Comparison of ENCODE assay signal across 8 cellular contexts in the genomic region with DNA sequence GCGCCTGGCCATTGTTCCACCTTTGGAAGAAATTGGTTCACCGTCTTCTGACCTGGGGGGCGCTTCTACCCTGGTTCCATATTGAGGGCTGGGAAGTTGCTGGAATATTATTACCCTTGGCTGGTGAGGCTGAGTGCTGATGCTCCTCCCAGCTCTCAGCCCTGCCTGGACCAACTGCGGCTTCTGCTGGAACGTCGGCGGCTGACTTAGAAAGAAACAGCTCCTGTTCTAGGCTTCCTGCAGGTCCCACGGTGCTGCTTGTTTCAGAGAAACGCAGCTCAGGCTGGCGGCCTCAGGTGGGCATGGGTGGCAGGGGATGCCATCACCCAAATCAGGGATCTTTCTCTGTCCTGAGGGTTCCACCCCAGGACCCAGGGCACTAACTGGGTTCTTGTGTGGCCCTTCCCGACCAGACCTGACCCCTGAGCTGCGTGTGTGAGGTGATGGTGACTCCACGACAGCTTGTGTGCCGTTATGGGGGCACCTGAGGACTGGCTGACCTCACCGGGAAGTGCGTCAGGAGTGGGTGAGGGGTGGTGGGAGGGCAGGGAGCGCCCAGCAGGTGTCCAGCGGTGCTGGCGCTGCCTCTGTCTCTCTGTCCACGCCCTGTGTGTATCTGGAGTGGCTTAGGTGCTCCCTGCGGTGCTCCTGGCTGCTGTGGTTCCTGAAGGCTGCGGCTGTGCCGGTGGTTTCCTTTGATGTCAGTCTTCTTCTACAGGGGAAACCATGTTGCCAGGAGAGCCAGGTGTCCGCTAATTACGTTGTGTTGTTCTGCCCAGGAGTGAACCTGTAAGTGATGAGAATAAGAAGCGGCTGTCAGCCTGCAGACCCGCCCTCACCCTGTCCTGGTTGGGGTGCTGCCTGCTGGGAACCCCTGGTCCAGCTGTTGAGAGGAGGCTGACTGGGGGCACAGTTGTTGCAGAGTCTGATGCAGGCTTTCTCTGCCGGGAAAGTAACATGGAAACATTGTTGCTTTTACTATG. TPM values are rescaled to one million over a fixed set of nuclear protein-coding genes. Genes with fewer than 3 reads are reported as not detected.
DNase-seq lines count a peak whose midpoint lies in the region; ATAC-seq and TF ChIP-seq lines count a peak whose summit lies in the region.

No MANE protein-coding gene starts in this region.

- peak overlapping the region; percentile 63 for H3K4me3 ChIP-seq in coronary artery

- H3K27ac ChIP-seq in coronary artery: peak overlapping the region; percentile 79 to 100

- no peak for ATAC-seq in sciatic nerve
- ATAC-seq in GM18873 (IDR thresholded peaks at IDR 0.05; ENCODE audit: low FRiP score, unreplicated experiment): no peak
- no peak for ATAC-seq in HG02870 (IDR thresholded peaks at IDR 0.05; ENCODE audit: unreplicated experiment)
- no peak for ATAC-seq in HG03025 (IDR thresholded peaks at IDR 0.05; ENCODE audit: low FRiP score, unreplicated experiment)

- no peak for TF ChIP-seq CTCF in coronary artery (IDR thresholded peaks at IDR 0.05)

- DNase-seq in GM03348 (ENCODE audit: low spot score): peak; percentile 24
- DNase-seq in T-helper 1 cell: peak; percentile 40 to 66 (median 63)
- peak; percentile 72 for DNase-seq in coronary artery (ENCODE audit: low spot score)
- DNase-seq in sciatic nerve (ENCODE audit: low spot score): peak; percentile 58
- no peak for DNase-seq in CD1c-positive myeloid dendritic cell (ENCODE audit: extremely low spot score)

- intact Hi-C loops in sciatic nerve (cut with DNase I): loop anchor here (10.0 kb wide), 1 partner anchor 58 kb away; no protein-coding TSS in a partner anchor

RNA-seq across cellular contexts. Expression of a gene that starts 8.9 kb away (rescaled TPM):
- 108 TPM for total RNA-seq in sciatic nerve

RNA-seq across cellular contexts. Expression of a gene that starts 42.4 kb away (rescaled TPM):
- total RNA-seq in sciatic nerve: 43.0 TPM
